27 cellular contexts compared by ENCODE assay signal in the genomic region with DNA sequence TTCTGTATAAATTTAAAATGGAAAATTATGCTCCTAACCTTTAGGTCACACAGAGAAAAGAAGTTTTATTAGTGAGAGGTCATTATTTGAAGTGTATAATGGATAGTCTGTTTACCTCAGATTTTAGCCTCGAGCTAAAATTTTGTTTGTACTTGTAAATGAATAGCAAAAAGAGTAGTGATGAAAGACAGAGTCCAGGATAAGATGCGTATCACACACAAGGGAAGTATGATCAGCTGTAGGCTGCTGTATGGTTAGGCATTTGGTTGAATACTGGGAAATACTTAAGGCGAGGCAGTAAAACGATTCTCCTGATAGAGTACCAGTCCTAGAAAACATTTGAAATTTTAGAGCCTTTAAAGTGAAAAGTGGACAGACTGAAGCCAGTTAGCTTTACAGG.
DNase-seq lines count a peak whose midpoint lies in the region; ATAC-seq, FAIRE-seq and TF ChIP-seq lines count a peak whose summit lies in the region.
"Had no signal": no experiment of that assay in that cellular context is flagged by ENCODE, and none has a peak within 500 bp of the region (broad histone marks: within the 10 kb centered on the region; RNA-seq: fewer than 3 reads in every experiment).

No MANE protein-coding gene starts in this region.

- TF ChIP-seq CTCF in HEK293 (tag by site-specific recombination; IDR thresholded peaks at IDR 0.05): no peak
- no peak for TF ChIP-seq CTCF in bronchial epithelial cell (IDR thresholded peaks at IDR 0.05; ENCODE audit: insufficient read depth, low read length, severe bottlenecking)

- H3K9me3 ChIP-seq in HEK293 (ENCODE audit: control insufficient read depth, insufficient read depth, low read depth, low read length): no peaks in the 10 kb centered on the region
- H3K9me3 ChIP-seq: SJSA1 had no signal

- H3K27me3 ChIP-seq in bronchial epithelial cell (ENCODE audit: control insufficient read depth, insufficient read depth, low read length): no peaks in the 10 kb centered on the region
- H3K27me3 ChIP-seq: SJSA1 had no signal

- ATAC-seq in esophagus mucosa (no peak), GM18520 (IDR thresholded peaks at IDR 0.05; ENCODE audit: unreplicated experiment) (no peak)
- ATAC-seq: GM12878, HepG2 had no signal

- CTCF ChIA-PET in HEK293 (lab: Yijun Ruan, JAX): no interaction called here

- H3K36me3 ChIP-seq in HEK293 (ENCODE audit: control insufficient read depth in 2 of 2, insufficient read depth in 1 of 2, low read length in 2 of 2): no peaks in the 10 kb centered on the region
- no peaks in the 10 kb centered on the region for H3K36me3 ChIP-seq in bronchial epithelial cell (ENCODE audit: control insufficient read depth, insufficient read depth, low read length)

- POLR2A ChIA-PET in HEK293 (lab: Yijun Ruan, JAX): no interaction called here

- no peak overlapping the region for H3K4me3 ChIP-seq in HEK293 (ENCODE audit: low read depth, low read length)
- H3K4me3 ChIP-seq in bronchial epithelial cell (ENCODE audit: low read depth, low read length): no peak overlapping the region
- H3K4me3 ChIP-seq: GM12878, SJSA1 had no signal

- FAIRE-seq in bronchial epithelial cell (lab: Jason Lieb, UNC): no peak
- FAIRE-seq: GM12878, H54, HepG2 had no signal

- no peak overlapping the region for H3K27ac ChIP-seq in HEK293 (ENCODE audit: extremely low read depth, low read depth, low read length)
- H3K27ac ChIP-seq: SJSA1 had no signal

- DNase-seq in NCI-H69 (lab: John Stamatoyannopoulos, UW): peak; percentile 10
- DNase-seq in bronchial epithelial cell (ENCODE audit: low read depth): peak; percentile 31
- peak; percentile 27 for DNase-seq in left kidney (ENCODE audit: low read depth, low spot score)
- no peak for DNase-seq in NCI-H1694 treated with DMSO at 0.1 percent for 48 hours (lab: John Stamatoyannopoulos, UW)
- DNase-seq: C1 segment of cervical spinal cord; CD4-positive, alpha-beta memory T cell; DMS 273 treated with DMSO at 0.1 percent for 48 hours; DMS79; EL; GDM1; Karpas-422; NCI-H1092 treated with DMSO at 0.1 percent for 48 hours; NCI-H146; NCI-H2029; NCI-H2171; NCI-H345; NCI-H510A treated with DMSO at 0.1 percent for 48 hours; Right ventricle myocardium superior; RPMI8226; SW 1271 had no signal

- H3K4me1 ChIP-seq in HEK293 (ENCODE audit: control insufficient read depth, insufficient read depth, low read length): no peaks in the 10 kb centered on the region
- H3K4me1 ChIP-seq: SJSA1 had no signal

TF ChIP-seq in HEK293, 187 proteins besides CTCF, POLR2A, EP300 and RAD21:
- TF ChIP-seq WT1 (tag by site-specific recombination; IDR thresholded peaks at IDR 0.05) (no peak), TCF7L2 (IDR thresholded peaks at IDR 0.05; ENCODE audit: borderline replicate concordance, low read depth, low read length) (peak; percentile 24; the same call in 1 of the 2 replicates)
